Comparison of ENCODE assay signal across 37 cellular contexts in the genomic region with DNA sequence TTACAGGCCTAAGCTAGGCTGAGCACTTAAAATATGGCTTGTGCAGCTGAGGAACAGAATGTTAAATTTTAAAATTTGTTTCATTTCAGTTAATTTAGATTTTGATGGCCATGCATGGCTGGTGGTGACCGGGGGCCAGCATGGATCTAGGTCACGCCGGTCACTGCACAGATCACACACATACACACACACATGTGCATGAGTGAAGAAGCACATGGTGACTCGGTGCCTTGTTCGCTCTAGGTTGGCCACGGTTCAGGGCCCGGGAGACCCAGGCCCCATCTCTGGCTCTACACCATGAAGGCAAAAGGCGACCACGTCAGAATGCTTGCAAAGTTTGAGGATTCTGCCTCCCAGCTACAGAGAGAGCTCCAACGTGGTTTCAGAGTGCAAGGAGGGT. TPM values are rescaled to one million over a fixed set of nuclear protein-coding genes. Genes with fewer than 3 reads are reported as not detected.
"Had no signal": no experiment of that assay in that cellular context is flagged by ENCODE, and none has a peak within 500 bp of the region (broad histone marks: within the 10 kb centered on the region; RNA-seq: fewer than 3 reads in every experiment).

No MANE protein-coding gene starts in this region.

- H3K36me3 ChIP-seq: adrenal gland, ascending aorta, brain microvascular endothelial cell, breast epithelium, cardiac muscle cell had no signal

- H3K4me3 ChIP-seq: adrenal gland, ascending aorta, body of pancreas, breast epithelium, cardiac muscle cell had no signal

- H3K27me3 ChIP-seq: adrenal gland, ascending aorta, body of pancreas, brain microvascular endothelial cell, cardiac muscle cell had no signal

- DNase-seq: activated effector memory CD4-positive, alpha-beta T cell treated with anti-CD3 and anti-CD28 coated beads, Interleukin-2, amount 50 U/mL, for 16 hours; activated effector memory CD4-positive, alpha-beta T cell treated with Interleukin-2 at 50 U/mL for 16 hours; activated gamma-delta T cell; activated gamma-delta T cell treated with Interleukin-2 at 50 U/mL for 16 hours; activated naive CD4-positive, alpha-beta T cell; activated naive CD4-positive, alpha-beta T cell treated with anti-CD3 and anti-CD28 coated beads for 36 hours; activated naive CD4-positive, alpha-beta T cell treated with anti-CD3 and anti-CD28 coated beads, Interleukin-2, amount 10 ng/mL, durations not matched to agents 7 days and 5 days; activated naive CD4-positive, alpha-beta T cell treated with anti-CD3 and anti-CD28 coated beads, Interleukin-2, amount 50 U/mL, for 16 hours; activated naive CD4-positive, alpha-beta T cell treated with Interleukin-2 at 50 U/mL for 16 hours; activated naive CD8-positive, alpha-beta T cell treated with anti-CD3 and anti-CD28 coated beads for 36 hours; activated naive CD8-positive, alpha-beta T cell treated with anti-CD3 and anti-CD28 coated beads, Interleukin-2, amount 10 ng/mL, durations not matched to agents 7 days and 5 days; activated naive CD8-positive, alpha-beta T cell treated with anti-CD3 and anti-CD28 coated beads, Interleukin-2, amount 50 U/mL, for 24 hours; activated T-cell treated with anti-CD3 and anti-CD28 coated beads, Interleukin-2, amount 50 U/mL, for 1 hour; activated T-cell treated with anti-CD3 and anti-CD28 coated beads, Interleukin-2, amount 50 U/mL, for 24 hours; activated T-cell treated with anti-CD3 and anti-CD28 coated beads, Interleukin-2, amount 50 U/mL, for 4 hours; activated T-cell treated with anti-CD3 and anti-CD28 coated beads, Interleukin-2, amount 50 U/mL, for 48 hours; activated T-cell treated with anti-CD3 and anti-CD28 coated beads, Interleukin-2, amount 50 U/mL, for 72 hours; adrenal gland; amniotic stem cell; amygdala; anterior cingulate cortex; body of pancreas; brain microvascular endothelial cell; caudate nucleus; central memory CD4-positive, alpha-beta T cell; cerebellar nuclear complex had no signal

- ATAC-seq: activated naive CD4-positive, alpha-beta T cell treated with anti-CD3 and anti-CD28 coated beads, Interleukin-2, amount 50 U/mL, for 72 hours; activated naive CD8-positive, alpha-beta T cell treated with anti-CD3 and anti-CD28 coated beads, Interleukin-2, amount 50 U/mL, for 24 hours; activated T-cell treated with anti-CD3 and anti-CD28 coated beads, Interleukin-2, amount 50 U/mL, for 4 hours; activated T-cell treated with anti-CD3 and anti-CD28 coated beads, Interleukin-2, amount 50 U/mL, for 72 hours; activated T-helper 17 cell treated with anti-CD3 and anti-CD28 coated beads, Interleukin-2, amount 50 U/mL, for 72 hours; body of pancreas had no signal

- H3K4me1 ChIP-seq: adrenal gland, ascending aorta, body of pancreas, breast epithelium had no signal

- H3K9me3 ChIP-seq: adrenal gland, ascending aorta, body of pancreas, breast epithelium had no signal

- H3K27ac ChIP-seq: adrenal gland, ascending aorta, body of pancreas, brain microvascular endothelial cell, breast epithelium, cardiac muscle cell had no signal

- FAIRE-seq: astrocyte, bronchial epithelial cell had no signal

RNA-seq across cellular contexts. Expression of gene ZFR2, which starts 28.0 kb away (rescaled TPM):
- total RNA-seq: ascending aorta, body of pancreas, bronchial epithelial cell, chondrocyte had no signal

RNA-seq across cellular contexts. Expression of gene ATCAY, which starts 39.7 kb away (rescaled TPM):
- total RNA-seq: activated naive CD8-positive, alpha-beta T cell treated with anti-CD3 and anti-CD28 coated beads for 36 hours; activated naive CD8-positive, alpha-beta T cell treated with anti-CD3 and anti-CD28 coated beads, Interleukin-2, amount 10 ng/mL, durations not matched to agents 7 days and 5 days; activated T-cell treated with anti-CD3 and anti-CD28 coated beads, Interleukin-2, amount 50 U/mL, for 4 hours; activated T-helper 1 cell treated with anti-CD3 and anti-CD28 coated beads, Interleukin-12 subunit alpha, Interleukin-12 subunit beta, Interleukin-2, Interleukin-4 antibody, amounts not matched to agents 30 ng/mL and 10 ng/mL and 1 ng/mL, durations not matched to agents 14 hours and 24 hours and 36 hours; activated T-helper 17 cell treated with anti-CD3 and anti-CD28 coated beads, Interleukin-2, amount 50 U/mL, for 72 hours; activated T-helper 2 cell treated with anti-CD3 and anti-CD28 coated beads, Interferon-gamma antibody, Interleukin-2, Interleukin-4, amounts not matched to agents 10 μg/mL and 5 μg/mL and 100 μg/mL, durations not matched to agents 14 hours and 24 hours and 36 hours; ascending aorta; bronchial epithelial cell; cardiac septum; chondrocyte had no signal

RNA-seq across cellular contexts. Expression of gene MATK, which starts 54.6 kb away (rescaled TPM):
- total RNA-seq: ascending aorta, astrocyte, bronchial epithelial cell, chondrocyte had no signal
